ENCODE assay signal across 14 cellular contexts in the genomic region with DNA sequence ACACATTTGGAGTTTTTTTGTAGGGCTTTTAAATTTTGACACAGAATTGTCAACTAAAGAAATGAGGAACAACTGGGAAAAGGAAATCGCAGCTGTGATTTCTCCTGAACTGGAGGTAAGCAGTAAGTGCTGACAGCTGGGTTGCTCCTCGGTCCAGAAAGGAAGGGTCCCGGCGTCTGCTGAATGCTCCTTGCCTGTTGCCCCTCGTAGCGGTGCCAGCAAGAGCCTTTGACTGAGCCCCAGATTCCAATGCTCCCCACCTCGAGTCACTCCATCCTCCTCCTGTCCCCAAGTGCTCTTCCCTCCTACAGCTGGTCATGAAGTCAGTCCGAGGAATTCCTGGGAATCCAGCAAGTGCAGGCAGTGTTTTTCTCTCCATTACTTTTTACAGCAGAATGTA.
"Had no signal": no experiment of that assay in that cellular context is flagged by ENCODE, and none has a peak within 500 bp of the region (broad histone marks: within the 10 kb centered on the region; RNA-seq: fewer than 3 reads in every experiment).

No MANE protein-coding gene starts in this region.

- ATAC-seq: gastrocnemius medialis, heart right ventricle, left lung had no signal

- H3K9me3 Mint-ChIP-seq: neural crest cell had no signal

- H3K36me3 ChIP-seq: ovary had no signal

- H3K4me1 Mint-ChIP-seq: neural crest cell had no signal

- H3K4me3 ChIP-seq: adrenal gland, gastrocnemius medialis, heart right ventricle, left lung, ovary, SK-N-MC, tibial nerve had no signal

- H3K9me3 ChIP-seq: adrenal gland, gastrocnemius medialis, heart right ventricle, left lung, ovary, tibial nerve had no signal

- H3K27ac ChIP-seq: gastrocnemius medialis, heart right ventricle, left lung, ovary, SK-N-MC, tibial nerve had no signal

- DNase-seq: activated CD4-positive, alpha-beta T cell treated with anti-CD3 and anti-CD28 coated beads, Interleukin-2, amount 50 U/mL, for 48 hours; activated CD4-positive, CD25-positive, alpha-beta regulatory T cell; activated CD8-positive, alpha-beta memory T cell treated with anti-CD3 and anti-CD28 coated beads, Interleukin-2, amount 50 U/mL, for 48 hours; adrenal gland; caudate nucleus; cortex of kidney; effector CD8-positive, alpha-beta T cell; gastrocnemius medialis; heart right ventricle; left lung had no signal

- H3K4me1 ChIP-seq: adrenal gland, gastrocnemius medialis, left lung, tibial nerve had no signal

- H3K27me3 ChIP-seq: adrenal gland, gastrocnemius medialis, heart right ventricle, left lung, ovary, tibial nerve had no signal

- H3K4me3 Mint-ChIP-seq: neural crest cell had no signal
